In genomic region chr12:76942276-76942675, GRCh38 we compare ENCODE assay signal across 20 cellular contexts.
DNase-seq lines count a peak whose midpoint lies in the region; ATAC-seq and TF ChIP-seq lines count a peak whose summit lies in the region.
"Had no signal": no experiment of that assay in that cellular context is flagged by ENCODE, and none has a peak within 500 bp of the region (broad histone marks: within the 10 kb centered on the region; RNA-seq: fewer than 3 reads in every experiment).

No MANE protein-coding gene starts in this region.

- H3K36me3 ChIP-seq in adipocyte (ENCODE audit: control insufficient read depth, insufficient read depth, low read length, severe bottlenecking), result no peaks in the 10 kb centered on the region
- H3K36me3 ChIP-seq: prostate gland had no signal

- no peak overlapping the region for H3K4me3 ChIP-seq in adipocyte (ENCODE audit: low read length)
- no peak overlapping the region for H3K4me3 ChIP-seq in foreskin fibroblast (ENCODE audit: low read depth in 1 of 2, low read length in 2 of 2)
- H3K4me3 ChIP-seq: GM23338, prostate gland had no signal

- H3K4me3 Mint-ChIP-seq in stimulated activated naive CD8-positive, alpha-beta T cell treated with anti-CD3 and anti-CD28 coated beads, Interleukin-15, amount 100 ng/mL, for 72 hours, result no peak overlapping the region
- H3K4me3 Mint-ChIP-seq: CD4-positive, alpha-beta T cell; effector memory CD8-positive, alpha-beta T cell; GM23338; nephron progenitor cell had no signal

- TF ChIP-seq CTCF in 22Rv1 (IDR thresholded peaks at IDR 0.05) (no peak), foreskin fibroblast (IDR thresholded peaks at IDR 0.05; ENCODE audit: low read depth, low read length) (no peak)

- intact Hi-C loops in posterior cingulate gyrus (cut with DNase I), result no loop called here

- H3K27me3 Mint-ChIP-seq in stimulated activated naive CD8-positive, alpha-beta T cell treated with anti-CD3 and anti-CD28 coated beads, Interleukin-15, amount 100 ng/mL, for 72 hours, result no peaks in the 10 kb centered on the region
- H3K27me3 Mint-ChIP-seq: CD4-positive, alpha-beta T cell had no signal

- no peaks in the 10 kb centered on the region for H3K9me3 Mint-ChIP-seq in stimulated activated naive CD8-positive, alpha-beta T cell treated with anti-CD3 and anti-CD28 coated beads, Interleukin-15, amount 100 ng/mL, for 72 hours
- H3K9me3 Mint-ChIP-seq: CD4-positive, alpha-beta T cell; effector memory CD8-positive, alpha-beta T cell; GM23338; nephron progenitor cell had no signal

- no peak overlapping the region for H3K9ac ChIP-seq in adipocyte (ENCODE audit: low read length)

- no peaks in the 10 kb centered on the region for H3K9me3 ChIP-seq in adipocyte (ENCODE audit: control insufficient read depth, low read length)
- H3K9me3 ChIP-seq: prostate gland had no signal

- peaks cover 20% of the 10 kb centered on the region for H3K4me1 ChIP-seq in adipocyte (ENCODE audit: control insufficient read depth, insufficient read depth, low read length)
- H3K4me1 ChIP-seq: prostate gland had no signal

- ATAC-seq in GM19035 (IDR thresholded peaks at IDR 0.05; ENCODE audit: unreplicated experiment), result no peak
- no peak for ATAC-seq in stimulated activated naive CD8-positive, alpha-beta T cell treated with anti-CD3 and anti-CD28 coated beads, Interleukin-15, amount 100 ng/mL, for 72 hours
- ATAC-seq: effector memory CD8-positive, alpha-beta T cell; foreskin keratinocyte; GM23338; left cardiac atrium had no signal

- DNase-seq in GM04503 (ENCODE audit: low read depth) (peak; percentile 73), adipocyte (ENCODE audit: low read depth) (peak; percentile 65), foreskin fibroblast (peak; percentile 56 to 68), NCI-H524 (lab: John Stamatoyannopoulos, UW) (no peak), posterior cingulate gyrus (no peak)
- no peak for DNase-seq in stimulated activated naive CD8-positive, alpha-beta T cell treated with anti-CD3 and anti-CD28 coated beads, Interleukin-15, amount 100 ng/mL, for 72 hours
- DNase-seq: activated CD4-positive, alpha-beta T cell treated with anti-CD3 and anti-CD28 coated beads, Interleukin-2, amount 50 U/mL, for 4 hours; activated gamma-delta T cell; CD4-positive, alpha-beta T cell; effector memory CD8-positive, alpha-beta T cell; foreskin keratinocyte; left cardiac atrium; midbrain; NCI-H1417; nephron progenitor cell; Right ventricle myocardium superior had no signal

- H3K4me1 Mint-ChIP-seq in stimulated activated naive CD8-positive, alpha-beta T cell treated with anti-CD3 and anti-CD28 coated beads, Interleukin-15, amount 100 ng/mL, for 72 hours, result no peaks in the 10 kb centered on the region

- H3K27ac Mint-ChIP-seq in stimulated activated naive CD8-positive, alpha-beta T cell treated with anti-CD3 and anti-CD28 coated beads, Interleukin-15, amount 100 ng/mL, for 72 hours, result no peak overlapping the region
- H3K27ac Mint-ChIP-seq: CD4-positive, alpha-beta T cell; effector memory CD8-positive, alpha-beta T cell; GM23338; nephron progenitor cell had no signal

- H3K27ac ChIP-seq in 22Rv1, result peak overlapping the region; percentile 51; the same call in 1 of the 2 replicates
- H3K27ac ChIP-seq: foreskin keratinocyte, prostate gland had no signal

- no peaks in the 10 kb centered on the region for H3K27me3 ChIP-seq in adipocyte (replicated peaks; ENCODE audit: control insufficient read depth, insufficient read depth, low read length)
- H3K27me3 ChIP-seq: foreskin keratinocyte had no signal

Comparison
In these comparisons a context has a peak if more than half of its experiments do, and no peak if none do; other contexts are left out.
1. DNase-seq: peak in GM04503 (single experiment), adipocyte (single experiment) and foreskin fibroblast (2 of 2); none in stimulated activated naive CD8-positive, alpha-beta T cell treated with anti-CD3 and anti-CD28 coated beads, Interleukin-15, amount 100 ng/mL, for 72 hours (0 of 2), NCI-H524 (0 of 2) and posterior cingulate gyrus (0 of 10).